ENCODE assay signal across 1 cellular context in genomic region chr6:32085759-32086458, GRCh38.
TF ChIP-seq lines count a peak whose summit lies in the region.

No MANE protein-coding gene starts in this region.

TF ChIP-seq in HepG2, 621 proteins besides CTCF, POLR2A, EP300 and RAD21:
- TF ChIP-seq SNAI1 (CRISPR knock-in tag; IDR thresholded peaks at IDR 0.05; ENCODE audit: borderline replicate concordance) (no peak), ZNF777 (CRISPR knock-in tag; IDR thresholded peaks at IDR 0.05) (peak; percentile 64), EED (CRISPR knock-in tag; IDR thresholded peaks at IDR 0.05) (0 out of 2 replicates have a peak, but pooled peaks have one; percentile 47), ZNF883 (CRISPR knock-in tag; IDR thresholded peaks at IDR 0.05; ENCODE audit: not compliant biosample characterization) (peak; percentile 57), ZFP41 (CRISPR knock-in tag; IDR thresholded peaks at IDR 0.05; ENCODE audit: borderline replicate concordance) (no peak), ZSCAN21 (CRISPR knock-in tag; IDR thresholded peaks at IDR 0.05; ENCODE audit: borderline replicate concordance) (no peak), AGO1 (IDR thresholded peaks at IDR 0.05; ENCODE audit: low read depth, low read length, poor library complexity, severe bottlenecking) (peak; percentile 41), MED8 (CRISPR knock-in tag; IDR thresholded peaks at IDR 0.05; ENCODE audit: insufficient replicate concordance) (peak; percentile 26), ZNF674 (CRISPR knock-in tag; IDR thresholded peaks at IDR 0.05; ENCODE audit: low read depth) (no peak), ZNF431 (CRISPR knock-in tag; IDR thresholded peaks at IDR 0.05; ENCODE audit: borderline replicate concordance, low read depth) (no peak), HNRNPLL (IDR thresholded peaks at IDR 0.05; ENCODE audit: low read depth, low read length, poor library complexity, severe bottlenecking) (peak; percentile 23), ATM (IDR thresholded peaks at IDR 0.05; ENCODE audit: borderline replicate concordance) (no peak)
- TF ChIP-seq, protein P1, sequence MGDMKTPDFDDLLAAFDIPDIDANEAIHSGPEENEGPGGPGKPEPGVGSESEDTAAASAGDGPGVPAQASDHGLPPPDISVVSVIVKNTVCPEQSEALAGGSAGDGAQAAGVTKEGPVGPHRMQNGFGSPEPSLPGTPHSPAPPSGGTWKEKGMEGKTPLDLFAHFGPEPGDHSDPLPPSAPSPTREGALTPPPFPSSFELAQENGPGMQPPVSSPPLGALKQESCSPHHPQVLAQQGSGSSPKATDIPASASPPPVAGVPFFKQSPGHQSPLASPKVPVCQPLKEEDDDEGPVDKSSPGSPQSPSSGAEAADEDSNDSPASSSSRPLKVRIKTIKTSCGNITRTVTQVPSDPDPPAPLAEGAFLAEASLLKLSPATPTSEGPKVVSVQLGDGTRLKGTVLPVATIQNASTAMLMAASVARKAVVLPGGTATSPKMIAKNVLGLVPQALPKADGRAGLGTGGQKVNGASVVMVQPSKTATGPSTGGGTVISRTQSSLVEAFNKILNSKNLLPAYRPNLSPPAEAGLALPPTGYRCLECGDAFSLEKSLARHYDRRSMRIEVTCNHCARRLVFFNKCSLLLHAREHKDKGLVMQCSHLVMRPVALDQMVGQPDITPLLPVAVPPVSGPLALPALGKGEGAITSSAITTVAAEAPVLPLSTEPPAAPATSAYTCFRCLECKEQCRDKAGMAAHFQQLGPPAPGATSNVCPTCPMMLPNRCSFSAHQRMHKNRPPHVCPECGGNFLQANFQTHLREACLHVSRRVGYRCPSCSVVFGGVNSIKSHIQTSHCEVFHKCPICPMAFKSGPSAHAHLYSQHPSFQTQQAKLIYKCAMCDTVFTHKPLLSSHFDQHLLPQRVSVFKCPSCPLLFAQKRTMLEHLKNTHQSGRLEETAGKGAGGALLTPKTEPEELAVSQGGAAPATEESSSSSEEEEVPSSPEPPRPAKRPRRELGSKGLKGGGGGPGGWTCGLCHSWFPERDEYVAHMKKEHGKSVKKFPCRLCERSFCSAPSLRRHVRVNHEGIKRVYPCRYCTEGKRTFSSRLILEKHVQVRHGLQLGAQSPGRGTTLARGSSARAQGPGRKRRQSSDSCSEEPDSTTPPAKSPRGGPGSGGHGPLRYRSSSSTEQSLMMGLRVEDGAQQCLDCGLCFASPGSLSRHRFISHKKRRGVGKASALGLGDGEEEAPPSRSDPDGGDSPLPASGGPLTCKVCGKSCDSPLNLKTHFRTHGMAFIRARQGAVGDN (CRISPR knock-in tag; IDR thresholded peaks at IDR 0.05), result 0 out of 2 replicates have a peak, but pooled peaks have one; percentile 4
- TF ChIP-seq, protein P2, sequence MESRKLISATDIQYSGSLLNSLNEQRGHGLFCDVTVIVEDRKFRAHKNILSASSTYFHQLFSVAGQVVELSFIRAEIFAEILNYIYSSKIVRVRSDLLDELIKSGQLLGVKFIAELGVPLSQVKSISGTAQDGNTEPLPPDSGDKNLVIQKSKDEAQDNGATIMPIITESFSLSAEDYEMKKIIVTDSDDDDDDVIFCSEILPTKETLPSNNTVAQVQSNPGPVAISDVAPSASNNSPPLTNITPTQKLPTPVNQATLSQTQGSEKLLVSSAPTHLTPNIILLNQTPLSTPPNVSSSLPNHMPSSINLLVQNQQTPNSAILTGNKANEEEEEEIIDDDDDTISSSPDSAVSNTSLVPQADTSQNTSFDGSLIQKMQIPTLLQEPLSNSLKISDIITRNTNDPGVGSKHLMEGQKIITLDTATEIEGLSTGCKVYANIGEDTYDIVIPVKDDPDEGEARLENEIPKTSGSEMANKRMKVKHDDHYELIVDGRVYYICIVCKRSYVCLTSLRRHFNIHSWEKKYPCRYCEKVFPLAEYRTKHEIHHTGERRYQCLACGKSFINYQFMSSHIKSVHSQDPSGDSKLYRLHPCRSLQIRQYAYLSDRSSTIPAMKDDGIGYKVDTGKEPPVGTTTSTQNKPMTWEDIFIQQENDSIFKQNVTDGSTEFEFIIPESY (CRISPR knock-in tag; IDR thresholded peaks at IDR 0.05), result 0 out of 2 replicates have a peak, but pooled peaks have one; percentile 11
TF ChIP-seq in HepG2: peak in this region for 8.
